ENCODE assay signal across 20 cellular contexts in the genomic region with DNA sequence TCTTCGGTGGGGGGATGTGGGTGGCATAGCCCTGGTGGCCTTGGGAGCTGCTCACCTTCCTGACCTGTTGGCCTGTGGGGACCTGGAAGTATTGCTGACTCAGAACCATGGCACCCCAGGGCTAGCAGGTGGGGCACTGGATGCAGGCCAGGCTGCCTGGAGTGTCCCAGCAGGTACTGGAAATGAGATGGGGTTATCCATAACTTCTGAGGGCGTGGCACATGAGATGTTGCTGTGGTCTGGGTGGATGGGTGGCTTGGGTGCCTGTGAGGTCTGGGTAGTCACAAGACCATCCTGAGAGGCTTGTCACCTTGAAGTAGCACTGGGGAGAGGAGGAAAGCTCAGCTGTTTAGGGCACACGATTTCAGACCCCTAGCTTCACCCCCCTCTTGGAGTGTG. TPM values are rescaled to one million over a fixed set of nuclear protein-coding genes. Genes with fewer than 3 reads are reported as not detected.
A peak's percentile ranks its signal among the peaks of the same experiment; 100 is the strongest.
DNase-seq lines count a peak whose midpoint lies in the region; ATAC-seq, FAIRE-seq and TF ChIP-seq lines count a peak whose summit lies in the region.
"Had no signal": no experiment of that assay in that cellular context is flagged by ENCODE, and none has a peak within 500 bp of the region (broad histone marks: within the 10 kb centered on the region; RNA-seq: fewer than 3 reads in every experiment).

No MANE protein-coding gene starts in this region.

- CTCF ChIA-PET in Caco-2 (lab: Charles Lee) (no interaction called here), H1 (lab: Charles Lee; ENCODE audit: partially characterized antibody) (interaction anchor here (0.6 to 1.3 kb wide), 3 partner anchors 28 to 55 kb away, joined by 3 to 4 read pairs (median 3); no protein-coding TSS in a partner anchor)

- peak overlapping the region; percentile 76 for H3K27ac Mint-ChIP-seq in Caco-2 (ENCODE audit: unreplicated experiment)
- peak overlapping the region; percentile 63 for H3K27ac Mint-ChIP-seq in neural progenitor cell
- H3K27ac Mint-ChIP-seq in naive thymus-derived CD8-positive, alpha-beta T cell = peak overlapping the region in 1 of 10 donors; percentile 1
- H3K27ac Mint-ChIP-seq: stimulated activated naive CD8-positive, alpha-beta T cell treated with anti-CD3 and anti-CD28 coated beads, Interleukin-15, Interleukin-2, amounts not matched to agents 100 ng/mL and 50 ng/mL, for 24 hours; T-cell had no signal

- no peak overlapping the region for H3K9ac ChIP-seq in Karpas-422 (ENCODE audit: low read length)
- no peak overlapping the region for H3K9ac ChIP-seq in H1 (replicated peaks in 1 of 4; ENCODE audit: extremely low read depth in 1 of 4, low read depth in 3 of 4, low read length in 3 of 4)
- no peak overlapping the region for H3K9ac ChIP-seq in neural progenitor cell

- no peaks in the 10 kb centered on the region for H3K27me3 Mint-ChIP-seq in Caco-2 (ENCODE audit: insufficient read depth, unreplicated experiment)
- peaks cover 2% of the 10 kb centered on the region for H3K27me3 Mint-ChIP-seq in neural progenitor cell (ENCODE audit: insufficient read depth, low read depth)
- H3K27me3 Mint-ChIP-seq in naive thymus-derived CD8-positive, alpha-beta T cell = peaks cover 0 to 23% (median 8%) of the 10 kb centered on the region in 5 donors

- H4K91ac ChIP-seq in H1 (replicated peaks; ENCODE audit: insufficient read length, low read length) = no peak overlapping the region

- peaks cover 13% of the 10 kb centered on the region for H3K79me2 ChIP-seq in Karpas-422 (ENCODE audit: low read length)
- H3K79me2 ChIP-seq in H1 (ENCODE audit: control insufficient read depth in 1 of 2, insufficient read depth in 2 of 2, low read length in 2 of 2) = peaks cover 0 to 17% of the 10 kb centered on the region in 2 experiments; a peak in 2 of 4 replicates
- peaks cover 20% of the 10 kb centered on the region for H3K79me2 ChIP-seq in neural progenitor cell (ENCODE audit: low read depth)

- H3K4me1 ChIP-seq in Caco-2 (peaks cover 6% of the 10 kb centered on the region), Karpas-422 (ENCODE audit: low read length) (no peaks in the 10 kb centered on the region), H1 (replicated peaks in 1 of 4; ENCODE audit: control insufficient read depth in 3 of 4, insufficient read depth in 4 of 4, low read length in 3 of 4) (peaks cover 0 to 20% (median 12%) of the 10 kb centered on the region in 4 experiments; a peak in 5 of 7 replicates), neural progenitor cell (no peaks in the 10 kb centered on the region)

- H3K23ac ChIP-seq in H1 (ENCODE audit: insufficient read length) = no peak overlapping the region

- DNase-seq in Caco-2 (no peak), Karpas-422 (peak; percentile 55), H1 (ENCODE audit: low read depth in 1 of 2, low spot score in 2 of 2) (peak in 1 of 2 experiments; percentile 52), neural progenitor cell (ENCODE audit: low spot score) (no peak), KG1 (lab: John Stamatoyannopoulos, UW) (no peak), NCI-H345 (lab: John Stamatoyannopoulos, UW) (no peak)
- no peak for DNase-seq in naive thymus-derived CD8-positive, alpha-beta T cell
- DNase-seq: adrenal gland, midbrain, NCI-H187, T-cell had no signal

- no peak overlapping the region for H2BK15ac ChIP-seq in H1 (ENCODE audit: low read length)

- H3K36me3 Mint-ChIP-seq in Caco-2 (ENCODE audit: insufficient read depth, unreplicated experiment) (peaks cover 81% of the 10 kb centered on the region), neural progenitor cell (peaks cover 31% of the 10 kb centered on the region)
- H3K36me3 Mint-ChIP-seq in naive thymus-derived CD8-positive, alpha-beta T cell = peaks cover 0 to 49% (median 14%) of the 10 kb centered on the region in 3 donors

- H3K14ac ChIP-seq in H1 (ENCODE audit: insufficient read length) = no peak overlapping the region

- intact Hi-C loops in Caco-2 (cut with micrococcal nuclease; ENCODE audit: unreplicated experiment) = no loop called here

- H3K4ac ChIP-seq in H1 (replicated peaks; ENCODE audit: insufficient read length, low read depth, low read length) = no peak overlapping the region

- H3K79me1 ChIP-seq in H1 (ENCODE audit: low read depth, low read length) = 0 out of 2 replicates have a peak, but pooled peaks cover 2% of the 10 kb centered on the region

- H3K18ac ChIP-seq in H1 (ENCODE audit: extremely low read depth, low read length) = no peak overlapping the region

- POLR2A ChIA-PET in Caco-2 (lab: Charles Lee) (interaction anchor here (0.9 kb wide), 1 partner anchor 14 kb away, joined by 3 read pairs; a partner anchor contains a TSS), H1 (lab: Charles Lee; ENCODE audit: partially characterized antibody) (interaction anchor here (1.0 to 7.2 kb wide), 16 partner anchors 8 to 75 kb away, joined by 3 to 78 read pairs (median 6); a partner anchor contains a TSS)
- POLR2A ChIA-PET in naive thymus-derived CD8-positive, alpha-beta T cell (lab: Charles Lee) = interaction anchor here (0.6 kb wide), 1 partner anchor 9 kb away, joined by 7 read pairs; no protein-coding TSS in a partner anchor

- H2BK5ac ChIP-seq in H1 (ENCODE audit: low read depth, low read length) = 0 out of 2 replicates have a peak overlapping the region, but pooled peaks have one; percentile 44

- no peak overlapping the region for H3K4me3 ChIP-seq in Caco-2 (ENCODE audit: low read depth, low read length)
- no peak overlapping the region for H3K4me3 ChIP-seq in Karpas-422 (ENCODE audit: low read length)
- no peak overlapping the region for H3K4me3 ChIP-seq in H1 (ENCODE audit: extremely low read depth in 1 of 4, insufficient read depth in 2 of 4, low read depth in 3 of 4, low read length in 4 of 4)
- H3K4me3 ChIP-seq in neural progenitor cell = no peak overlapping the region
- H3K4me3 ChIP-seq: adrenal gland, ovary had no signal

- H3K9me3 ChIP-seq in Caco-2 (no peaks in the 10 kb centered on the region), Karpas-422 (ENCODE audit: low read length) (no peaks in the 10 kb centered on the region), H1 (ENCODE audit: insufficient read depth in 2 of 2, low read depth in 1 of 2, low read length in 1 of 2) (no peaks in the 10 kb centered on the region), neural progenitor cell (ENCODE audit: low read depth) (no peaks in the 10 kb centered on the region)
- H3K9me3 ChIP-seq: adrenal gland, ovary had no signal

- H3K9me2 ChIP-seq in Karpas-422 (replicated peaks; ENCODE audit: insufficient read depth, low read length) = no peaks in the 10 kb centered on the region

- H2BK20ac ChIP-seq in H1 (ENCODE audit: low read length) = no peak overlapping the region

- H3K27ac ChIP-seq in Karpas-422 (ENCODE audit: low read length) (no peak overlapping the region), H1 (ENCODE audit: low read depth, low read length) (no peak overlapping the region), neural progenitor cell (no peak overlapping the region)
- H3K27ac ChIP-seq: adrenal gland, HL-60, ovary had no signal

- H2BK12ac ChIP-seq in H1 (ENCODE audit: low read depth, low read length) = no peak overlapping the region

- H3K9me3 Mint-ChIP-seq in Caco-2 (ENCODE audit: unreplicated experiment) (no peaks in the 10 kb centered on the region), neural progenitor cell (no peaks in the 10 kb centered on the region)
- no peaks in the 10 kb centered on the region for H3K9me3 Mint-ChIP-seq in naive thymus-derived CD8-positive, alpha-beta T cell
- H3K9me3 Mint-ChIP-seq: stimulated activated naive CD8-positive, alpha-beta T cell treated with anti-CD3 and anti-CD28 coated beads, Interleukin-15, Interleukin-2, amounts not matched to agents 100 ng/mL and 50 ng/mL, for 24 hours; T-cell had no signal

- H2AK5ac ChIP-seq in H1 (ENCODE audit: low read depth, low read length) = no peak overlapping the region

- H3K4me3 Mint-ChIP-seq in Caco-2 (ENCODE audit: unreplicated experiment) = no peak overlapping the region
- peak overlapping the region; percentile 31 for H3K4me3 Mint-ChIP-seq in neural progenitor cell
- H3K4me3 Mint-ChIP-seq in naive thymus-derived CD8-positive, alpha-beta T cell = no peak overlapping the region
- H3K4me3 Mint-ChIP-seq: stimulated activated naive CD8-positive, alpha-beta T cell treated with anti-CD3 and anti-CD28 coated beads, Interleukin-15, Interleukin-2, amounts not matched to agents 100 ng/mL and 50 ng/mL, for 24 hours had no signal

- peaks cover 7% of the 10 kb centered on the region; the same call in 1 of the 2 replicates for H3K23me2 ChIP-seq in H1 (ENCODE audit: low read depth, low read length)

- FAIRE-seq in H1 (lab: Jason Lieb, UNC) = no peak
- FAIRE-seq: islet of Langerhans had no signal

- peaks cover 29% of the 10 kb centered on the region for H3F3A ChIP-seq in neural progenitor cell (ENCODE audit: low read depth)

- H3K27me3 ChIP-seq in Caco-2 (replicated peaks; ENCODE audit: control insufficient read depth, insufficient read depth, low read length) = no peaks in the 10 kb centered on the region
- H3K27me3 ChIP-seq in Karpas-422 (ENCODE audit: low read length) = no peaks in the 10 kb centered on the region
- peaks cover 3 to 13% (median 11%) of the 10 kb centered on the region in 4 experiments; a peak in 6 of 7 replicates for H3K27me3 ChIP-seq in H1 (replicated peaks in 1 of 4; ENCODE audit: control insufficient read depth in 3 of 4, extremely low read depth in 1 of 4, insufficient read depth in 3 of 4, low read length in 3 of 4)
- peaks cover 23% of the 10 kb centered on the region for H3K27me3 ChIP-seq in neural progenitor cell

- no peak overlapping the region for H3K56ac ChIP-seq in H1 (replicated peaks; ENCODE audit: insufficient read length, low read depth, low read length)

- TF ChIP-seq POLR2A in H1 (IDR thresholded peaks at IDR 0.05; ENCODE audit: control extremely low read depth in 1 of 2, low read depth in 2 of 2, low read length in 2 of 2) = no peak

- H2BK120ac ChIP-seq in H1 (replicated peaks; ENCODE audit: low read depth, low read length) = no peak overlapping the region

- TF ChIP-seq CTCF in Caco-2 (IDR thresholded peaks at IDR 0.05; ENCODE audit: insufficient read depth in 1 of 2, low read depth in 1 of 2, low read length in 1 of 2, severe bottlenecking in 1 of 2, unreplicated experiment in 1 of 2) = no peak
- TF ChIP-seq CTCF in H1 (IDR thresholded peaks at IDR 0.05; ENCODE audit: control extremely low read depth in 1 of 3, insufficient read depth in 1 of 3, low read depth in 1 of 3, low read length in 3 of 3) = no peak
- TF ChIP-seq CTCF in neural progenitor cell (IDR thresholded peaks at IDR 0.05) = no peak

- TF ChIP-seq RAD21 in H1 (IDR thresholded peaks at IDR 0.05 in 1 of 2, conservative IDR thresholded peaks at IDR 0.05 in 1 of 2; ENCODE audit: low read depth in 2 of 2, low read length in 2 of 2) = no peak

- H3K4me1 Mint-ChIP-seq in Caco-2 (ENCODE audit: low read depth, unreplicated experiment) (peaks cover 6% of the 10 kb centered on the region), neural progenitor cell (peaks cover 11% of the 10 kb centered on the region)
- H3K4me1 Mint-ChIP-seq in naive thymus-derived CD8-positive, alpha-beta T cell = peaks cover 15 to 22% (median 20%) of the 10 kb centered on the region in 4 donors

- H3K4me2 ChIP-seq in Karpas-422 (ENCODE audit: low read depth, low read length, poor library complexity, severe bottlenecking) (no peak overlapping the region), H1 (ENCODE audit: insufficient read depth in 1 of 2, low read depth in 2 of 2, low read length in 2 of 2) (peak overlapping the region in 1 of 2 experiments; percentile 63; a peak in 1 of 4 replicates), neural progenitor cell (no peak overlapping the region)

- H4K20me1 ChIP-seq in Karpas-422 (ENCODE audit: insufficient read depth, low read depth, low read length) (peaks cover 43% of the 10 kb centered on the region), H1 (replicated peaks in 1 of 2; ENCODE audit: control insufficient read depth in 1 of 2, insufficient read depth in 2 of 2, low read length in 2 of 2) (peaks cover 12 to 17% of the 10 kb centered on the region in 2 experiments), neural progenitor cell (ENCODE audit: low read depth) (peaks cover 7% of the 10 kb centered on the region)

- H2AFZ ChIP-seq in Karpas-422 (ENCODE audit: low read length) (no peak overlapping the region), H1 (ENCODE audit: low read length) (no peak overlapping the region), neural progenitor cell (replicated peaks) (no peak overlapping the region)

- H3K36me3 ChIP-seq in Caco-2 (ENCODE audit: control insufficient read depth, insufficient read depth, low read length) (peaks cover 2% of the 10 kb centered on the region), Karpas-422 (ENCODE audit: insufficient read depth, low read length) (peaks cover 31% of the 10 kb centered on the region), H1 (ENCODE audit: control insufficient read depth in 2 of 4, insufficient read depth in 4 of 4, low read length in 3 of 4) (peaks cover 16 to 43% (median 33%) of the 10 kb centered on the region in 4 experiments), neural progenitor cell (no peaks in the 10 kb centered on the region)
- H3K36me3 ChIP-seq: ovary had no signal

- 88% methylated on average over 3 of the region's 3 CpGs; no CpG with 5 or more reads in 1 of the 2 experiments for WGBS in H1 (ENCODE audit: extremely low coverage in 1 of 2, insufficient coverage in 1 of 2, insufficient read length in 1 of 2, insufficient replicate concordance in 2 of 2, low coverage in 1 of 2, low lambda C conversion rate in 2 of 2, missing lambda C conversion rate in 1 of 2), 2 experiments

- TF ChIP-seq EP300 in H1 (IDR thresholded peaks at IDR 0.05; ENCODE audit: borderline replicate concordance in 1 of 2, low read depth in 2 of 2, low read length in 2 of 2) = no peak

- no peak overlapping the region for H4K5ac ChIP-seq in H1 (ENCODE audit: insufficient read length, low read depth, low read length)

- no peak overlapping the region for H4K8ac ChIP-seq in H1 (ENCODE audit: extremely low read depth, insufficient read depth, low read length)

- no peak for ATAC-seq in GM21390 (IDR thresholded peaks at IDR 0.05; ENCODE audit: unreplicated experiment)
- ATAC-seq in naive thymus-derived CD8-positive, alpha-beta T cell = no peak

- BruUV-seq in Caco-2 (replicated peaks; lab: Mats Ljungman, UMichigan) = no TSS peak

RNA-seq across cellular contexts. Expression of a gene that starts 0.6 kb away (rescaled TPM):
- total RNA-seq in Caco-2 (2022) = 0.73 and 1.3 TPM in 2 replicates
- 0.90 and 0.97 TPM in 2 replicates for total RNA-seq in Karpas-422 (2014; rRNA removed; shearing (Covaris generic); ENCODE audit: low replicate concordance)
- total RNA-seq in H1 (2021; fragmentation: NEBNext Ultra II Directional; extraction: Animal tissue kit (Norgen Biotek cat#: 25700)) = 1.0 and 1.2 TPM in 2 replicates
- polyA plus RNA-seq in H1 (2011; rRNA removed) = 0.17 TPM in 2 replicates
- 0.40 TPM for polyA plus RNA-seq in H1 (2011; cell fraction: cytosol; rRNA removed)
- polyA plus RNA-seq in H1 (2011; cell fraction: nucleus; rRNA removed) = 0.97 TPM
- 0.39 TPM in 1 of 4 replicates, not detected in the others for polyA plus RNA-seq in H1 (2012, experiment 1 of 2)
- not detected for polyA plus RNA-seq in H1 (2012, experiment 2 of 2)
- 0.26 TPM for polyA plus RNA-seq in H1 (2013, experiment 1 of 2)
- 0.26 TPM for polyA plus RNA-seq in H1 (2013, experiment 2 of 2)
- not detected in 2 replicates for polyA minus RNA-seq in H1 (2011; rRNA and poly(A)+ RNA removed)
- not detected for polyA minus RNA-seq in H1 (2011; cell fraction: cytosol; rRNA and poly(A)+ RNA removed)
- polyA minus RNA-seq in H1 (2011; cell fraction: nucleus; rRNA and poly(A)+ RNA removed) = 2.3 TPM
- 0.62 TPM in 1 of 2 replicates, not detected in the other for total RNA-seq in neural progenitor cell (ENCODE audit: low replicate concordance)
- 1 to 10 TPM in 1 of 2 experiments, under 1 TPM in 1; 0.39 to 1.2 TPM for total RNA-seq in naive thymus-derived CD8-positive, alpha-beta T cell
- not detected for polyA plus RNA-seq in naive thymus-derived CD8-positive, alpha-beta T cell
- total RNA-seq: adrenal gland, cerebellum, glomerular endothelial cell, ovary, RPMI7951 had no signal
- polyA plus RNA-seq: adrenal gland, BJ, ovary had no signal

RNA-seq across cellular contexts. Expression of a gene that starts 7.8 kb away (rescaled TPM):
- total RNA-seq in Caco-2 (2022) (1,436 and 1,611 TPM in 2 replicates), neural progenitor cell (ENCODE audit: low replicate concordance) (1,938 and 2,407 TPM in 2 replicates)
- total RNA-seq in Karpas-422 (2014; rRNA removed; shearing (Covaris generic); ENCODE audit: low replicate concordance) = 6,081 and 7,190 TPM in 2 replicates
- total RNA-seq in H1 (2021; fragmentation: NEBNext Ultra II Directional; extraction: Animal tissue kit (Norgen Biotek cat#: 25700)) = 1,554 and 1,557 TPM in 2 replicates
- 5,731 and 5,910 TPM in 2 replicates for polyA plus RNA-seq in H1 (2011; rRNA removed)
- polyA plus RNA-seq in H1 (2011; cell fraction: cytosol; rRNA removed) = 4,964 TPM
- polyA plus RNA-seq in H1 (2011; cell fraction: nucleus; rRNA removed) = 4,758 TPM
- polyA plus RNA-seq in H1 (2012, experiment 1 of 2) = 1,384 to 2,769 TPM (median 2,624 TPM) in 4 replicates
- polyA plus RNA-seq in H1 (2012, experiment 2 of 2) = 4,606 TPM
- polyA plus RNA-seq in H1 (2013, experiment 1 of 2) = 1,774 TPM
- polyA plus RNA-seq in H1 (2013, experiment 2 of 2) = 1,569 TPM
- polyA minus RNA-seq in H1 (2011; rRNA and poly(A)+ RNA removed) = 2,194 and 2,867 TPM in 2 replicates
- 1,050 TPM for polyA minus RNA-seq in H1 (2011; cell fraction: cytosol; rRNA and poly(A)+ RNA removed)
- 966 TPM for polyA minus RNA-seq in H1 (2011; cell fraction: nucleus; rRNA and poly(A)+ RNA removed)
- total RNA-seq in naive thymus-derived CD8-positive, alpha-beta T cell = 1,000 to 10,000 TPM; 1,656 to 1,664 TPM
- polyA plus RNA-seq in naive thymus-derived CD8-positive, alpha-beta T cell = 1,000 to 10,000 TPM; 1,899 to 2,106 (median 2,080) TPM

RNA-seq across cellular contexts. Expression of a gene that starts 13.6 kb away (rescaled TPM):
- total RNA-seq in Caco-2 (2022) = 4.9 and 5.7 TPM in 2 replicates
- 21.1 and 31.6 TPM in 2 replicates for total RNA-seq in Karpas-422 (2014; rRNA removed; shearing (Covaris generic); ENCODE audit: low replicate concordance)
- total RNA-seq in H1 (2021; fragmentation: NEBNext Ultra II Directional; extraction: Animal tissue kit (Norgen Biotek cat#: 25700)) = 4.5 and 5.2 TPM in 2 replicates
- 2.5 and 2.7 TPM in 2 replicates for polyA plus RNA-seq in H1 (2011; rRNA removed)
- 3.1 TPM for polyA plus RNA-seq in H1 (2011; cell fraction: cytosol; rRNA removed)
- polyA plus RNA-seq in H1 (2011; cell fraction: nucleus; rRNA removed) = 4.3 TPM
- 2.9 to 4.4 TPM (median 3.7 TPM) in 4 replicates for polyA plus RNA-seq in H1 (2012, experiment 1 of 2)
- polyA plus RNA-seq in H1 (2012, experiment 2 of 2) = 1.5 TPM
- 2.4 TPM for polyA plus RNA-seq in H1 (2013, experiment 1 of 2)
- 2.7 TPM for polyA plus RNA-seq in H1 (2013, experiment 2 of 2)
- polyA minus RNA-seq in H1 (2011; rRNA and poly(A)+ RNA removed) = 4.9 and 5.9 TPM in 2 replicates
- polyA minus RNA-seq in H1 (2011; cell fraction: cytosol; rRNA and poly(A)+ RNA removed) = 2.1 TPM
- 3.0 TPM for polyA minus RNA-seq in H1 (2011; cell fraction: nucleus; rRNA and poly(A)+ RNA removed)
- 6.9 and 9.3 TPM in 2 replicates for total RNA-seq in neural progenitor cell (ENCODE audit: low replicate concordance)
- total RNA-seq in naive thymus-derived CD8-positive, alpha-beta T cell = 10 to 100 TPM; 10.6 to 10.7 TPM
- 1 to 10 TPM; 6.3 to 6.5 (median 6.4) TPM for polyA plus RNA-seq in naive thymus-derived CD8-positive, alpha-beta T cell

RNA-seq across cellular contexts. Expression of a gene that starts 14.0 kb away (rescaled TPM):
- total RNA-seq in Caco-2 (2022) (2.2 and 2.3 TPM in 2 replicates), neural progenitor cell (ENCODE audit: low replicate concordance) (1.4 and 8.5 TPM in 2 replicates)
- total RNA-seq in Karpas-422 (2014; rRNA removed; shearing (Covaris generic); ENCODE audit: low replicate concordance) = 0.75 and 2.4 TPM in 2 replicates
- total RNA-seq in H1 (2021; fragmentation: NEBNext Ultra II Directional; extraction: Animal tissue kit (Norgen Biotek cat#: 25700)) = 1.9 and 2.7 TPM in 2 replicates
- 3.3 and 6.6 TPM in 2 replicates for polyA plus RNA-seq in H1 (2011; rRNA removed)
- 4.1 TPM for polyA plus RNA-seq in H1 (2011; cell fraction: cytosol; rRNA removed)
- polyA plus RNA-seq in H1 (2011; cell fraction: nucleus; rRNA removed) = 4.7 TPM
- polyA plus RNA-seq in H1 (2012, experiment 1 of 2) = 2.4 to 3.5 TPM (median 2.8 TPM) in 4 replicates
- polyA plus RNA-seq in H1 (2012, experiment 2 of 2) = 3.7 TPM
- polyA plus RNA-seq in H1 (2013, experiment 1 of 2) = 1.5 TPM
- polyA plus RNA-seq in H1 (2013, experiment 2 of 2) = 1.5 TPM
- polyA minus RNA-seq in H1 (2011; rRNA and poly(A)+ RNA removed) = 0.27 and 0.54 TPM in 2 replicates
- 2.3 TPM for polyA minus RNA-seq in H1 (2011; cell fraction: cytosol; rRNA and poly(A)+ RNA removed)
- polyA minus RNA-seq in H1 (2011; cell fraction: nucleus; rRNA and poly(A)+ RNA removed) = 1.8 TPM
- 1 to 10 TPM; 5.6 to 5.8 TPM for total RNA-seq in naive thymus-derived CD8-positive, alpha-beta T cell
- 10 to 100 TPM in 1 of 3 donors, 1 to 10 TPM in 2; 4.2 to 14.3 (median 9.9) TPM for polyA plus RNA-seq in naive thymus-derived CD8-positive, alpha-beta T cell

RNA-seq across cellular contexts. Expression of a gene that starts 32.3 kb away (rescaled TPM):
- total RNA-seq in Caco-2 (2022) (1.6 and 1.7 TPM in 2 replicates), neural progenitor cell (ENCODE audit: low replicate concordance) (3.7 and 8.0 TPM in 2 replicates)
- 1.1 and 3.0 TPM in 2 replicates for total RNA-seq in Karpas-422 (2014; rRNA removed; shearing (Covaris generic); ENCODE audit: low replicate concordance)
- 0.93 and 1.0 TPM in 2 replicates for total RNA-seq in H1 (2021; fragmentation: NEBNext Ultra II Directional; extraction: Animal tissue kit (Norgen Biotek cat#: 25700))
- 1.4 and 2.0 TPM in 2 replicates for polyA plus RNA-seq in H1 (2011; rRNA removed)
- polyA plus RNA-seq in H1 (2011; cell fraction: cytosol; rRNA removed) = 1.4 TPM
- polyA plus RNA-seq in H1 (2011; cell fraction: nucleus; rRNA removed) = 6.2 TPM
- 1.7 to 2.7 TPM (median 2.4 TPM) in 4 replicates for polyA plus RNA-seq in H1 (2012, experiment 1 of 2)
- polyA plus RNA-seq in H1 (2012, experiment 2 of 2) = 1.5 TPM
- 0.45 TPM for polyA plus RNA-seq in H1 (2013, experiment 1 of 2)
- 0.31 TPM for polyA plus RNA-seq in H1 (2013, experiment 2 of 2)
- 1.0 and 1.7 TPM in 2 replicates for polyA minus RNA-seq in H1 (2011; rRNA and poly(A)+ RNA removed)
- polyA minus RNA-seq in H1 (2011; cell fraction: cytosol; rRNA and poly(A)+ RNA removed) = 2.5 TPM
- polyA minus RNA-seq in H1 (2011; cell fraction: nucleus; rRNA and poly(A)+ RNA removed) = 1.7 TPM
- total RNA-seq in naive thymus-derived CD8-positive, alpha-beta T cell = 1 to 10 TPM; 4.7 to 6.6 TPM
- polyA plus RNA-seq in naive thymus-derived CD8-positive, alpha-beta T cell = 1 to 10 TPM; 1.8 to 2.2 (median 1.9) TPM
